In genomic region chr22:26395926-26396325, GRCh38 we compare ENCODE assay signal across 21 cellular contexts.
"Had no signal": no experiment of that assay in that cellular context is flagged by ENCODE, and none has a peak within 500 bp of the region (broad histone marks: within the 10 kb centered on the region; RNA-seq: fewer than 3 reads in every experiment).

No MANE protein-coding gene starts in this region.

- H3K27ac Mint-ChIP-seq: activated CD4-positive, alpha-beta T cell treated with anti-CD3 and anti-CD28 coated beads, Interleukin-2, amount 10 ng/mL, durations not matched to agents 24 days and 14 days; activated CD8-positive, alpha-beta T cell treated with anti-CD3 and anti-CD28 coated beads for 36 hours; activated naive CD8-positive, alpha-beta T cell treated with anti-CD3 and anti-CD28 coated beads, Interleukin-2, amount 10 ng/mL, durations not matched to agents 7 days and 5 days; activated T-cell treated with anti-CD3 and anti-CD28 coated beads, Interleukin-2, amount 50 U/mL, for 24 hours; activated T-helper 2 cell treated with anti-CD3 and anti-CD28 coated beads, Interferon-gamma antibody, Interleukin-2, Interleukin-4, amounts not matched to agents 10 μg/mL and 5 μg/mL and 100 μg/mL, durations not matched to agents 14 hours and 24 hours and 36 hours; dendritic cell treated with granulocyte-macrophage colony-stimulating factor and Interleukin-4, amounts not matched to agents 40 ng/mL and 50 ng/mL, for 4 days; effector memory CD8-positive, alpha-beta T cell; memory B cell; naive B cell; stimulated activated naive CD8-positive, alpha-beta T cell treated with anti-CD3 and anti-CD28 coated beads, Interleukin-15, Interleukin-2, amounts not matched to agents 100 ng/mL and 50 ng/mL, for 24 hours had no signal

- H3K9me3 ChIP-seq: mucosa of descending colon, ovary, psoas muscle, suprapubic skin, transverse colon, vagina had no signal

- DNase-seq: activated CD4-positive, alpha-beta T cell treated with anti-CD3 and anti-CD28 coated beads, Interleukin-2, amount 10 ng/mL, durations not matched to agents 24 days and 14 days; activated CD8-positive, alpha-beta T cell treated with anti-CD3 and anti-CD28 coated beads for 36 hours; activated naive CD4-positive, alpha-beta T cell treated with Interleukin-2 at 50 U/mL for 16 hours; activated naive CD8-positive, alpha-beta T cell treated with anti-CD3 and anti-CD28 coated beads, Interleukin-2, amount 10 ng/mL, durations not matched to agents 7 days and 5 days; activated T-cell treated with anti-CD3 and anti-CD28 coated beads, Interleukin-2, amount 50 U/mL, for 24 hours; amygdala; effector memory CD8-positive, alpha-beta T cell; mucosa of descending colon; naive B cell; ovary; psoas muscle; right cardiac atrium; transverse colon had no signal

- ATAC-seq: activated CD8-positive, alpha-beta T cell treated with anti-CD3 and anti-CD28 coated beads for 36 hours; effector memory CD8-positive, alpha-beta T cell; mucosa of descending colon; psoas muscle; right cardiac atrium had no signal

- H3K4me1 Mint-ChIP-seq: memory B cell, naive B cell had no signal

- H3K36me3 Mint-ChIP-seq: activated naive CD8-positive, alpha-beta T cell treated with anti-CD3 and anti-CD28 coated beads, Interleukin-2, amount 10 ng/mL, durations not matched to agents 7 days and 5 days; memory B cell; naive B cell had no signal

- H3K4me3 Mint-ChIP-seq: activated CD4-positive, alpha-beta T cell treated with anti-CD3 and anti-CD28 coated beads, Interleukin-2, amount 10 ng/mL, durations not matched to agents 24 days and 14 days; activated CD8-positive, alpha-beta T cell treated with anti-CD3 and anti-CD28 coated beads for 36 hours; activated naive CD8-positive, alpha-beta T cell treated with anti-CD3 and anti-CD28 coated beads, Interleukin-2, amount 10 ng/mL, durations not matched to agents 7 days and 5 days; activated T-cell treated with anti-CD3 and anti-CD28 coated beads, Interleukin-2, amount 50 U/mL, for 24 hours; dendritic cell treated with granulocyte-macrophage colony-stimulating factor and Interleukin-4, amounts not matched to agents 40 ng/mL and 50 ng/mL, for 4 days; effector memory CD8-positive, alpha-beta T cell; memory B cell; naive B cell; stimulated activated naive CD8-positive, alpha-beta T cell treated with anti-CD3 and anti-CD28 coated beads, Interleukin-15, Interleukin-2, amounts not matched to agents 100 ng/mL and 50 ng/mL, for 24 hours had no signal

- H3K27ac ChIP-seq: cardiac muscle cell, ovary, psoas muscle, skin epidermis, suprapubic skin, transverse colon, vagina had no signal

- H3K27me3 ChIP-seq: cardiac muscle cell, ovary, vagina had no signal

- H3K9me3 Mint-ChIP-seq: activated CD4-positive, alpha-beta T cell treated with anti-CD3 and anti-CD28 coated beads, Interleukin-2, amount 10 ng/mL, durations not matched to agents 24 days and 14 days; activated CD8-positive, alpha-beta T cell treated with anti-CD3 and anti-CD28 coated beads for 36 hours; activated naive CD8-positive, alpha-beta T cell treated with anti-CD3 and anti-CD28 coated beads, Interleukin-2, amount 10 ng/mL, durations not matched to agents 7 days and 5 days; activated T-cell treated with anti-CD3 and anti-CD28 coated beads, Interleukin-2, amount 50 U/mL, for 24 hours; activated T-helper 2 cell treated with anti-CD3 and anti-CD28 coated beads, Interferon-gamma antibody, Interleukin-2, Interleukin-4, amounts not matched to agents 10 μg/mL and 5 μg/mL and 100 μg/mL, durations not matched to agents 14 hours and 24 hours and 36 hours; dendritic cell treated with granulocyte-macrophage colony-stimulating factor and Interleukin-4, amounts not matched to agents 40 ng/mL and 50 ng/mL, for 4 days; effector memory CD8-positive, alpha-beta T cell; memory B cell; naive B cell; stimulated activated naive CD8-positive, alpha-beta T cell treated with anti-CD3 and anti-CD28 coated beads, Interleukin-15, Interleukin-2, amounts not matched to agents 100 ng/mL and 50 ng/mL, for 24 hours had no signal

- H3K4me1 ChIP-seq: psoas muscle, suprapubic skin, transverse colon, vagina had no signal

- H3K27me3 Mint-ChIP-seq: dendritic cell treated with granulocyte-macrophage colony-stimulating factor and Interleukin-4, amounts not matched to agents 40 ng/mL and 50 ng/mL, for 4 days; stimulated activated naive CD8-positive, alpha-beta T cell treated with anti-CD3 and anti-CD28 coated beads, Interleukin-15, Interleukin-2, amounts not matched to agents 100 ng/mL and 50 ng/mL, for 24 hours had no signal

- H3K36me3 ChIP-seq: cardiac muscle cell, ovary, suprapubic skin, transverse colon, vagina had no signal

- H3K4me3 ChIP-seq: cardiac muscle cell, mucosa of descending colon, ovary, psoas muscle, skin epidermis, suprapubic skin, transverse colon, vagina had no signal
